In genomic region chr16:9546438-9546786, GRCh38 we compare ENCODE assay signal across 17 cellular contexts.
DNase-seq lines count a peak whose midpoint lies in the region; ATAC-seq, FAIRE-seq and TF ChIP-seq lines count a peak whose summit lies in the region.
"Had no signal": no experiment of that assay in that cellular context is flagged by ENCODE, and none has a peak within 500 bp of the region (broad histone marks: within the 10 kb centered on the region; RNA-seq: fewer than 3 reads in every experiment).

No MANE protein-coding gene starts in this region.

- no peaks in the 10 kb centered on the region for H3K36me3 ChIP-seq in HEK293 (ENCODE audit: control insufficient read depth in 2 of 2, insufficient read depth in 1 of 2, low read length in 2 of 2)
- H3K36me3 ChIP-seq in hepatocyte (replicated peaks; ENCODE audit: insufficient read depth, low read depth) = no peaks in the 10 kb centered on the region
- no peaks in the 10 kb centered on the region for H3K36me3 ChIP-seq in right lobe of liver
- H3K36me3 ChIP-seq: HAP-1 had no signal

- peaks cover 3% of the 10 kb centered on the region for H3K9me3 Mint-ChIP-seq in progenitor cell of endocrine pancreas (ENCODE audit: low read depth)
- peaks cover 6% of the 10 kb centered on the region for H3K9me3 Mint-ChIP-seq in activated T-cell treated with anti-CD3 and anti-CD28 coated beads, Interleukin-2, amount 50 U/mL, for 4 hours

- no peaks in the 10 kb centered on the region for H3K79me2 ChIP-seq in hepatocyte

- no peak for FAIRE-seq in frontal cortex (lab: Jason Lieb, UNC)
- FAIRE-seq: G401.6, GM12892, H54 had no signal

- H3K4me3 ChIP-seq in HEK293 (ENCODE audit: low read depth, low read length) = no peak overlapping the region
- H3K4me3 ChIP-seq in hepatocyte = no peak overlapping the region
- no peak overlapping the region for H3K4me3 ChIP-seq in right lobe of liver
- H3K4me3 ChIP-seq: GM23248, HAP-1 had no signal

- H4K20me1 ChIP-seq in hepatocyte (ENCODE audit: insufficient read depth, poor library complexity, severe bottlenecking) = no peaks in the 10 kb centered on the region

- H3K27me3 Mint-ChIP-seq in progenitor cell of endocrine pancreas = no peaks in the 10 kb centered on the region
- no peaks in the 10 kb centered on the region for H3K27me3 Mint-ChIP-seq in activated T-cell treated with anti-CD3 and anti-CD28 coated beads, Interleukin-2, amount 50 U/mL, for 4 hours (ENCODE audit: low read depth)
- H3K27me3 Mint-ChIP-seq: CD4-positive, alpha-beta memory T cell had no signal

- CTCF ChIA-PET in HEK293 (lab: Yijun Ruan, JAX) = no interaction called here

- no peak for ATAC-seq in right lobe of liver
- no peak for ATAC-seq in activated T-cell treated with anti-CD3 and anti-CD28 coated beads, Interleukin-2, amount 50 U/mL, for 4 hours

- H2AFZ ChIP-seq in hepatocyte = no peak overlapping the region
- H2AFZ ChIP-seq: GM23248 had no signal

- H3K9me2 ChIP-seq in hepatocyte (replicated peaks; ENCODE audit: insufficient read depth) = no peaks in the 10 kb centered on the region

- H3K36me3 Mint-ChIP-seq in progenitor cell of endocrine pancreas (ENCODE audit: insufficient read depth) = no peaks in the 10 kb centered on the region
- H3K36me3 Mint-ChIP-seq in activated T-cell treated with anti-CD3 and anti-CD28 coated beads, Interleukin-2, amount 50 U/mL, for 4 hours (ENCODE audit: insufficient read depth) = no peaks in the 10 kb centered on the region
- H3K36me3 Mint-ChIP-seq: CD4-positive, alpha-beta memory T cell had no signal

- intact Hi-C loops in right lobe of liver (cut with DNase I) = no loop called here

- H3K4me3 Mint-ChIP-seq in progenitor cell of endocrine pancreas (ENCODE audit: low read depth) = no peak overlapping the region
- H3K4me3 Mint-ChIP-seq in activated T-cell treated with anti-CD3 and anti-CD28 coated beads, Interleukin-2, amount 50 U/mL, for 4 hours = no peak overlapping the region
- H3K4me3 Mint-ChIP-seq: CD4-positive, alpha-beta memory T cell had no signal

- H3K27ac Mint-ChIP-seq in progenitor cell of endocrine pancreas = peak overlapping the region; percentile 54
- H3K27ac Mint-ChIP-seq: CD4-positive, alpha-beta memory T cell had no signal

- peak overlapping the region; percentile 20 for H3K4me2 ChIP-seq in hepatocyte

- H3K9me3 ChIP-seq in HEK293 (ENCODE audit: control insufficient read depth, insufficient read depth, low read depth, low read length) = no peaks in the 10 kb centered on the region
- no peaks in the 10 kb centered on the region for H3K9me3 ChIP-seq in hepatocyte (ENCODE audit: low read depth)
- no peaks in the 10 kb centered on the region for H3K9me3 ChIP-seq in right lobe of liver
- H3K9me3 ChIP-seq: HAP-1 had no signal

- H3K4me1 ChIP-seq in HEK293 (ENCODE audit: control insufficient read depth, insufficient read depth, low read length) = no peaks in the 10 kb centered on the region
- no peaks in the 10 kb centered on the region for H3K4me1 ChIP-seq in hepatocyte (ENCODE audit: insufficient read depth)
- peaks cover 0 to 43% (median 14%) of the 10 kb centered on the region in 4 donors for H3K4me1 ChIP-seq in right lobe of liver
- H3K4me1 ChIP-seq: HAP-1 had no signal

- WGBS in hepatocyte (ENCODE audit: low lambda C conversion rate, missing lambda C conversion rate) = 95% methylated on average over 2 of the region's 2 CpGs
- WGBS in right lobe of liver (ENCODE audit: insufficient coverage, low coverage, low lambda C conversion rate, missing lambda C conversion rate) = 67% methylated on average over 2 of the region's 2 CpGs

- POLR2A ChIA-PET in HEK293 (lab: Yijun Ruan, JAX) = no interaction called here

- TF ChIP-seq POLR2A in right lobe of liver (IDR thresholded peaks at IDR 0.05) = no peak

- no peak overlapping the region for H3K27ac ChIP-seq in HEK293 (ENCODE audit: extremely low read depth, low read depth, low read length)
- H3K27ac ChIP-seq in hepatocyte = peak overlapping the region; percentile 82
- peak overlapping the region; percentile 33 to 77 (median 67) for H3K27ac ChIP-seq in right lobe of liver
- H3K27ac ChIP-seq: GM23248 had no signal

- H3K27me3 ChIP-seq in hepatocyte = no peaks in the 10 kb centered on the region
- no peaks in the 10 kb centered on the region for H3K27me3 ChIP-seq in right lobe of liver

- no peak for DNase-seq in hepatocyte (ENCODE audit: low spot score)
- DNase-seq in right lobe of liver = no peak
- DNase-seq in progenitor cell of endocrine pancreas (ENCODE audit: low spot score, unreplicated experiment) = no peak
- DNase-seq in activated T-cell treated with anti-CD3 and anti-CD28 coated beads, Interleukin-2, amount 50 U/mL, for 4 hours = no peak
- no peak for DNase-seq in GOT3 (lab: John Stamatoyannopoulos, UW)
- no peak for DNase-seq in frontal cortex (ENCODE audit: low spot score in 2 of 2)
- DNase-seq: C1 segment of cervical spinal cord; CD4-positive, alpha-beta memory T cell; COR-L47; DMS153; DND-41; GM23248 had no signal

- H3K4me1 Mint-ChIP-seq in progenitor cell of endocrine pancreas (ENCODE audit: low read depth) = peaks cover 7% of the 10 kb centered on the region
- no peaks in the 10 kb centered on the region for H3K4me1 Mint-ChIP-seq in activated T-cell treated with anti-CD3 and anti-CD28 coated beads, Interleukin-2, amount 50 U/mL, for 4 hours (ENCODE audit: low read depth)
- H3K4me1 Mint-ChIP-seq: CD4-positive, alpha-beta memory T cell had no signal

- TF ChIP-seq CTCF in HEK293 (tag by site-specific recombination; IDR thresholded peaks at IDR 0.05) (no peak), hepatocyte (IDR thresholded peaks at IDR 0.05; ENCODE audit: poor library complexity) (no peak), right lobe of liver (IDR thresholded peaks at IDR 0.05) (no peak), progenitor cell of endocrine pancreas (IDR thresholded peaks at IDR 0.05; ENCODE audit: unreplicated experiment) (no peak)

TF ChIP-seq in HEK293, 187 proteins besides CTCF, POLR2A, EP300 and RAD21:
- TF ChIP-seq ZNF623 (tag by site-specific recombination; IDR thresholded peaks at IDR 0.05) = peak; percentile 71
- no peak for TF ChIP-seq ZNF510 (tag by site-specific recombination; IDR thresholded peaks at IDR 0.05; ENCODE audit: insufficient replicate concordance)
